1 cellular context compared by ENCODE assay signal in genomic region chr6:41177695-41178094, GRCh38.
A peak's percentile ranks its signal among the peaks of the same experiment; 100 is the strongest.
TF ChIP-seq lines count a peak whose summit lies in the region.

No MANE protein-coding gene starts in this region.

TF ChIP-seq in HEK293, 187 proteins besides CTCF, POLR2A, EP300 and RAD21 (continued from another document):
- no peak for TF ChIP-seq PRDM4 (tag by site-specific recombination; IDR thresholded peaks at IDR 0.05)
- TF ChIP-seq ZNF626 (tag by site-specific recombination; IDR thresholded peaks at IDR 0.05) = no peak
- no peak for TF ChIP-seq ZNF221 (tag by site-specific recombination; IDR thresholded peaks at IDR 0.05; ENCODE audit: borderline replicate concordance)
- peak; percentile 76 for TF ChIP-seq ZNF335 (tag by site-specific recombination; conservative IDR thresholded peaks at IDR 0.05)
- TF ChIP-seq ZNF645 (tag by site-specific recombination; IDR thresholded peaks at IDR 0.05) = no peak
- TF ChIP-seq ZSCAN30 (tag by site-specific recombination; IDR thresholded peaks at IDR 0.05) = no peak
- no peak for TF ChIP-seq ZNF664 (tag by site-specific recombination; IDR thresholded peaks at IDR 0.05)
- 0 out of 2 replicates have a peak, but pooled peaks have one; percentile 36 for TF ChIP-seq ATF2 (tag by site-specific recombination; IDR thresholded peaks at IDR 0.05; ENCODE audit: low read depth)
- no peak for TF ChIP-seq ZNF585B (tag by site-specific recombination; IDR thresholded peaks at IDR 0.05)
- no peak for TF ChIP-seq PRDM10 (tag by site-specific recombination; IDR thresholded peaks at IDR 0.05)
- 0 out of 2 replicates have a peak, but pooled peaks have one; percentile 29 for TF ChIP-seq ZBTB44 (tag by site-specific recombination; IDR thresholded peaks at IDR 0.05)
- no peak for TF ChIP-seq OVOL3 (tag by site-specific recombination; IDR thresholded peaks at IDR 0.05)
- no peak for TF ChIP-seq TRIM28 (IDR thresholded peaks at IDR 0.05; ENCODE audit: borderline replicate concordance, low read length)
- TF ChIP-seq ZNF558 (tag by site-specific recombination; IDR thresholded peaks at IDR 0.05) = 0 out of 2 replicates have a peak, but pooled peaks have one; percentile 42
- 0 out of 2 replicates have a peak, but pooled peaks have one; percentile 20 for TF ChIP-seq ZEB2 (tag by site-specific recombination; IDR thresholded peaks at IDR 0.05)
- no peak for TF ChIP-seq MEIS1 (CRISPR knock-in tag; IDR thresholded peaks at IDR 0.05; ENCODE audit: borderline replicate concordance)
- no peak for TF ChIP-seq SCRT2 (tag by site-specific recombination; IDR thresholded peaks at IDR 0.05)
- TF ChIP-seq ZNF311 (tag by site-specific recombination; IDR thresholded peaks at IDR 0.05; ENCODE audit: borderline replicate concordance) = no peak
